Comparison of ENCODE assay signal across 15 cellular contexts in the genomic region with DNA sequence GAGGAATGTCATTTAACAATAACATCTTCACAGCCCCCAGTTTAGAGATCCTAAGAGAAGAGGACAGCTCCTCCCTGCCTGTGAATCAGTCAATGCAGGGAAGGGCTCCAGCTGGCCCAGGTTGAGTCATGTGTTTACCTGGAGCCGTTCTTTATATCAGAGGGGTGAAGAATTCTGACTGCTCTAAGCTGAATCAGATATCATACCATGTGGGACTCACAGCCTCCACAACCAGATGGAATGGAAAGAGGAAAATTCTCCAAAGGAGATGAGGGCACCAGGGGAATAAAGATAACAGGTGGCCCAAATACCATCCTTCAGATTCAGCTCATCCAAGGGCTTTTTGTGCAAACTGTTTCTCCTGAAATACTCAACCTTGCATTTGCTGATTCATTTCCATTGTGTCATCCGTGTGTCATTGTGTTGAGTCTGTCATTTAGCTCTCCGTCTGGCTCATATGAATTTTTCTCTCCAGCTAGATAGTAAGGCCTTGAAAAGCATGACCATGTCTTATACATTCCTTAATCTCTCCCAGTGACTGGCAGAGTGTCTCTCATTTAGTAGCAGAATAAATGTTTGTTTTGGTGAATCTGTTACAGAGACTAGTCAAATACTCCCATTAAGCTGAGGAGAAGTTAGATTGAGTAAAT.
DNase-seq lines count a peak whose midpoint lies in the region; ATAC-seq and TF ChIP-seq lines count a peak whose summit lies in the region.
"Had no signal": no experiment of that assay in that cellular context is flagged by ENCODE, and none has a peak within 500 bp of the region (broad histone marks: within the 10 kb centered on the region; RNA-seq: fewer than 3 reads in every experiment).

No MANE protein-coding gene starts in this region.

- no peaks in the 10 kb centered on the region for H3K9me3 ChIP-seq in Panc1 (ENCODE audit: control insufficient read depth, insufficient read depth, low read depth, low read length)
- H3K9me3 ChIP-seq: uterus had no signal

- CTCF ChIA-PET in Panc1 (lab: Charles Lee), result no interaction called here
- CTCF ChIA-PET in activated CD4-positive, alpha-beta memory T cell treated with anti-CD3 and anti-CD28 coated beads for 36 hours (lab: Charles Lee), result interaction anchor here (0.6 kb wide), 1 partner anchor 103 kb away, joined by 3 read pairs; no protein-coding TSS in a partner anchor

- H3K27me3 Mint-ChIP-seq in activated CD4-positive, alpha-beta memory T cell treated with anti-CD3 and anti-CD28 coated beads for 36 hours, result no peaks in the 10 kb centered on the region

- H3K36me3 Mint-ChIP-seq in activated CD4-positive, alpha-beta memory T cell treated with anti-CD3 and anti-CD28 coated beads for 36 hours, result no peaks in the 10 kb centered on the region
- H3K36me3 Mint-ChIP-seq: CD14-positive monocyte had no signal

- H3K4me3 ChIP-seq in Panc1 (ENCODE audit: low read depth in 2 of 2, low read length in 2 of 2), result no peak overlapping the region
- H3K4me3 ChIP-seq: uterus had no signal

- H3K27ac ChIP-seq in Panc1 (ENCODE audit: low read length) (no peak overlapping the region), epithelial cell of prostate (peak overlapping the region; percentile 86)
- H3K27ac ChIP-seq: uterus had no signal

- no peaks in the 10 kb centered on the region for H3K4me1 ChIP-seq in Panc1 (ENCODE audit: control insufficient read depth, insufficient read depth, low read length)
- H3K4me1 ChIP-seq: uterus had no signal

- H3K27me3 ChIP-seq in Panc1 (ENCODE audit: control insufficient read depth, insufficient read depth, low read length), result no peaks in the 10 kb centered on the region
- H3K27me3 ChIP-seq: uterus had no signal

- no peaks in the 10 kb centered on the region for H3K4me1 Mint-ChIP-seq in activated CD4-positive, alpha-beta memory T cell treated with anti-CD3 and anti-CD28 coated beads for 36 hours (ENCODE audit: low read depth)
- H3K4me1 Mint-ChIP-seq: CD14-positive monocyte had no signal

- no TSS peak for BruUV-seq in Panc1 (replicated peaks; lab: Mats Ljungman, UMichigan)

- intact Hi-C loops in Panc1 (cut with micrococcal nuclease; ENCODE audit: unreplicated experiment), result no loop called here
- intact Hi-C loops in activated CD4-positive, alpha-beta memory T cell treated with anti-CD3 and anti-CD28 coated beads for 36 hours (cut with micrococcal nuclease), result no loop called here

- POLR2A ChIA-PET in Panc1 (lab: Charles Lee), result no interaction called here
- POLR2A ChIA-PET in activated CD4-positive, alpha-beta memory T cell treated with anti-CD3 and anti-CD28 coated beads for 36 hours (lab: Charles Lee), result no interaction called here

- in situ Hi-C loops in Panc1 (cut with HindIII; ENCODE audit: low pct_unique_long_range_greater_than_20kb, low sequenced_read_pairs), result no loop called here

- DNase-seq in A172 (ENCODE audit: low spot score) (peak; percentile 15), ELR (ENCODE audit: low read depth) (peak; percentile 74), Panc1 (ENCODE audit: low read depth, low spot score) (peak; percentile 2), epithelial cell of prostate (ENCODE audit: low read depth, low spot score) (peak; percentile 70), GM10266 (ENCODE audit: extremely low spot score) (no peak), NCI-H2227 (lab: John Stamatoyannopoulos, UW; ENCODE audit: unreplicated experiment) (no peak)
- DNase-seq in activated CD4-positive, alpha-beta memory T cell treated with anti-CD3 and anti-CD28 coated beads for 36 hours, result no peak
- DNase-seq: ACHN; activated naive CD4-positive, alpha-beta T cell; activated T-cell treated with anti-CD3 and anti-CD28 coated beads for 4 hours; left ventricle myocardium superior; NCI-H1105; uterus had no signal

- ATAC-seq in Panc1 (no peak), HG02938 (IDR thresholded peaks at IDR 0.05; ENCODE audit: unreplicated experiment) (no peak)
- ATAC-seq: left ventricle myocardium superior had no signal

- no peaks in the 10 kb centered on the region for H3K36me3 ChIP-seq in Panc1 (ENCODE audit: control insufficient read depth, insufficient read depth, low read length)
- H3K36me3 ChIP-seq: uterus had no signal

- no peak overlapping the region for H3K4me3 Mint-ChIP-seq in activated CD4-positive, alpha-beta memory T cell treated with anti-CD3 and anti-CD28 coated beads for 36 hours
- H3K4me3 Mint-ChIP-seq: CD14-positive monocyte had no signal

- TF ChIP-seq CTCF in Panc1 (IDR thresholded peaks at IDR 0.05), result no peak
- no peak for TF ChIP-seq CTCF in GM10266 (IDR thresholded peaks at IDR 0.05; ENCODE audit: control insufficient read depth, insufficient read depth, low read depth, missing control alignments)

- no peak overlapping the region for H3K27ac Mint-ChIP-seq in activated CD4-positive, alpha-beta memory T cell treated with anti-CD3 and anti-CD28 coated beads for 36 hours
- H3K27ac Mint-ChIP-seq: CD14-positive monocyte had no signal

- no peaks in the 10 kb centered on the region for H3K9me3 Mint-ChIP-seq in activated CD4-positive, alpha-beta memory T cell treated with anti-CD3 and anti-CD28 coated beads for 36 hours

Comparison
In these comparisons a context has a peak if more than half of its experiments do, and no peak if none do; other contexts are left out.
1. DNase-seq: peak in A172 (single experiment), ELR (single experiment), Panc1 (single experiment) and epithelial cell of prostate (single experiment); none in GM10266 (single experiment), activated CD4-positive, alpha-beta memory T cell treated with anti-CD3 and anti-CD28 coated beads for 36 hours (single experiment) and NCI-H2227 (single experiment).